ENCODE assay signal across 30 cellular contexts in genomic region chr6:93454533-93454932, GRCh38. TPM values are rescaled to one million over a fixed set of nuclear protein-coding genes. Genes with fewer than 3 reads are reported as not detected.
"Had no signal": no experiment of that assay in that cellular context is flagged by ENCODE, and none has a peak within 500 bp of the region (broad histone marks: within the 10 kb centered on the region; RNA-seq: fewer than 3 reads in every experiment).

No MANE protein-coding gene starts in this region.

- H3K4me3 ChIP-seq: ascending aorta, cardiac muscle cell, colonic mucosa, psoas muscle, sigmoid colon, stomach, thyroid gland, upper lobe of left lung, vagina had no signal

- H3K27ac Mint-ChIP-seq: activated naive CD4-positive, alpha-beta T cell treated with anti-CD3 and anti-CD28 coated beads, Interleukin-2, amount 10 ng/mL, durations not matched to agents 7 days and 5 days; activated naive CD8-positive, alpha-beta T cell treated with anti-CD3 and anti-CD28 coated beads, Interleukin-2, amount 10 ng/mL, durations not matched to agents 7 days and 5 days; activated T-helper 1 cell treated with anti-CD3 and anti-CD28 coated beads, Interleukin-12 subunit alpha, Interleukin-12 subunit beta, Interleukin-2, Interleukin-4 antibody, amounts not matched to agents 30 ng/mL and 10 ng/mL and 1 ng/mL, durations not matched to agents 14 hours and 24 hours and 36 hours; brain; memory B cell; naive thymus-derived CD8-positive, alpha-beta T cell; stimulated activated naive B cell treated with anti-CD40 and anti-IgM and Interleukin-4, amounts not matched to agents 10 μg/mL and 1 μg/mL and 100 μg/mL, for 72 hours had no signal

- H3K36me3 ChIP-seq: ascending aorta, cardiac muscle cell, colonic mucosa, sigmoid colon, stomach, thyroid gland, upper lobe of left lung, vagina had no signal

- H3K4me1 ChIP-seq: ascending aorta, colonic mucosa, parathyroid adenoma, psoas muscle, stomach, thyroid gland, upper lobe of left lung, vagina had no signal

- H3K27me3 ChIP-seq: ascending aorta, cardiac muscle cell, colonic mucosa, sigmoid colon, stomach, thyroid gland, upper lobe of left lung, vagina had no signal

- H3K9me3 Mint-ChIP-seq: activated naive CD4-positive, alpha-beta T cell treated with anti-CD3 and anti-CD28 coated beads, Interleukin-2, amount 10 ng/mL, durations not matched to agents 7 days and 5 days; activated naive CD8-positive, alpha-beta T cell treated with anti-CD3 and anti-CD28 coated beads, Interleukin-2, amount 10 ng/mL, durations not matched to agents 7 days and 5 days; activated T-helper 1 cell treated with anti-CD3 and anti-CD28 coated beads, Interleukin-12 subunit alpha, Interleukin-12 subunit beta, Interleukin-2, Interleukin-4 antibody, amounts not matched to agents 30 ng/mL and 10 ng/mL and 1 ng/mL, durations not matched to agents 14 hours and 24 hours and 36 hours; neural crest cell had no signal

- H3K4me3 Mint-ChIP-seq: activated naive CD4-positive, alpha-beta T cell treated with anti-CD3 and anti-CD28 coated beads, Interleukin-2, amount 10 ng/mL, durations not matched to agents 7 days and 5 days; activated naive CD8-positive, alpha-beta T cell treated with anti-CD3 and anti-CD28 coated beads, Interleukin-2, amount 10 ng/mL, durations not matched to agents 7 days and 5 days; activated T-helper 1 cell treated with anti-CD3 and anti-CD28 coated beads, Interleukin-12 subunit alpha, Interleukin-12 subunit beta, Interleukin-2, Interleukin-4 antibody, amounts not matched to agents 30 ng/mL and 10 ng/mL and 1 ng/mL, durations not matched to agents 14 hours and 24 hours and 36 hours; brain; memory B cell; naive thymus-derived CD8-positive, alpha-beta T cell; neural crest cell; stimulated activated naive B cell treated with anti-CD40 and anti-IgM and Interleukin-4, amounts not matched to agents 10 μg/mL and 1 μg/mL and 100 μg/mL, for 72 hours had no signal

- DNase-seq: activated CD4-positive, alpha-beta T cell treated with anti-CD3 and anti-CD28 coated beads for 48 hours; activated CD4-positive, alpha-beta T cell treated with anti-CD3 and anti-CD28 coated beads, Interleukin-2, amount 50 U/mL, for 48 hours; activated CD8-positive, alpha-beta memory T cell treated with anti-CD3 and anti-CD28 coated beads, Interleukin-2, amount 50 U/mL, for 4 hours; activated effector memory CD4-positive, alpha-beta T cell treated with anti-CD3 and anti-CD28 coated beads, Interleukin-2, amount 50 U/mL, for 16 hours; activated naive CD4-positive, alpha-beta T cell treated with anti-CD3 and anti-CD28 coated beads, Interleukin-2, amount 10 ng/mL, durations not matched to agents 7 days and 5 days; activated naive CD8-positive, alpha-beta T cell treated with anti-CD3 and anti-CD28 coated beads, Interleukin-2, amount 10 ng/mL, durations not matched to agents 7 days and 5 days; activated T-cell treated with anti-CD3 and anti-CD28 coated beads, Interleukin-2, amount 50 U/mL, for 1 hour; cerebellar nuclear complex; colonic mucosa; effector CD8-positive, alpha-beta T cell; glutamatergic neuron; naive thymus-derived CD8-positive, alpha-beta T cell; occipital lobe; psoas muscle; sigmoid colon; small intestine; stimulated activated naive B cell treated with anti-CD40 and anti-IgM and Interleukin-4, amounts not matched to agents 10 μg/mL and 1 μg/mL and 100 μg/mL, for 72 hours; stomach; thyroid gland; upper lobe of left lung had no signal

- H2AFZ ChIP-seq: parathyroid adenoma had no signal

- ATAC-seq: activated CD4-positive, CD25-positive, alpha-beta regulatory T cell treated with anti-CD3 and anti-CD28 coated beads, Interleukin-2, amount 50 U/mL, for 24 hours; naive thymus-derived CD8-positive, alpha-beta T cell; psoas muscle; stimulated activated naive B cell treated with anti-CD40 and anti-IgM and Interleukin-4, amounts not matched to agents 10 μg/mL and 1 μg/mL and 100 μg/mL, for 72 hours had no signal

- H3K9me3 ChIP-seq: ascending aorta, colonic mucosa, psoas muscle, sigmoid colon, stomach, thyroid gland, upper lobe of left lung, vagina had no signal

- H3K79me2 ChIP-seq: parathyroid adenoma had no signal

- H3K9ac ChIP-seq: parathyroid adenoma had no signal

- H3K27me3 Mint-ChIP-seq: activated naive CD4-positive, alpha-beta T cell treated with anti-CD3 and anti-CD28 coated beads, Interleukin-2, amount 10 ng/mL, durations not matched to agents 7 days and 5 days; activated naive CD8-positive, alpha-beta T cell treated with anti-CD3 and anti-CD28 coated beads, Interleukin-2, amount 10 ng/mL, durations not matched to agents 7 days and 5 days; brain; memory B cell; stimulated activated naive B cell treated with anti-CD40 and anti-IgM and Interleukin-4, amounts not matched to agents 10 μg/mL and 1 μg/mL and 100 μg/mL, for 72 hours had no signal

- H3K4me1 Mint-ChIP-seq: activated naive CD4-positive, alpha-beta T cell treated with anti-CD3 and anti-CD28 coated beads, Interleukin-2, amount 10 ng/mL, durations not matched to agents 7 days and 5 days; activated naive CD8-positive, alpha-beta T cell treated with anti-CD3 and anti-CD28 coated beads, Interleukin-2, amount 10 ng/mL, durations not matched to agents 7 days and 5 days; brain; memory B cell; naive thymus-derived CD8-positive, alpha-beta T cell; neural crest cell; stimulated activated naive B cell treated with anti-CD40 and anti-IgM and Interleukin-4, amounts not matched to agents 10 μg/mL and 1 μg/mL and 100 μg/mL, for 72 hours had no signal

- H3K27ac ChIP-seq: ascending aorta, cardiac muscle cell, colonic mucosa, parathyroid adenoma, psoas muscle, sigmoid colon, stomach, thyroid gland, upper lobe of left lung, vagina had no signal

- H3K36me3 Mint-ChIP-seq: activated naive CD4-positive, alpha-beta T cell treated with anti-CD3 and anti-CD28 coated beads, Interleukin-2, amount 10 ng/mL, durations not matched to agents 7 days and 5 days; activated naive CD8-positive, alpha-beta T cell treated with anti-CD3 and anti-CD28 coated beads, Interleukin-2, amount 10 ng/mL, durations not matched to agents 7 days and 5 days; brain; memory B cell; naive thymus-derived CD8-positive, alpha-beta T cell; stimulated activated naive B cell treated with anti-CD40 and anti-IgM and Interleukin-4, amounts not matched to agents 10 μg/mL and 1 μg/mL and 100 μg/mL, for 72 hours had no signal

RNA-seq across cellular contexts. Expression of gene EPHA7, which starts 35.2 kb away (rescaled TPM):
- total RNA-seq: activated CD8-positive, alpha-beta memory T cell treated with anti-CD3 and anti-CD28 coated beads for 36 hours; activated naive CD8-positive, alpha-beta T cell treated with anti-CD3 and anti-CD28 coated beads, Interleukin-2, amount 10 ng/mL, durations not matched to agents 7 days and 5 days; activated T-helper 1 cell treated with anti-CD3 and anti-CD28 coated beads, Interleukin-12 subunit alpha, Interleukin-12 subunit beta, Interleukin-2, Interleukin-4 antibody, amounts not matched to agents 30 ng/mL and 10 ng/mL and 1 ng/mL, durations not matched to agents 14 hours and 24 hours and 36 hours; naive thymus-derived CD8-positive, alpha-beta T cell had no signal
- polyA plus RNA-seq: naive thymus-derived CD8-positive, alpha-beta T cell had no signal
